ENCODE assay signal across 14 cellular contexts in genomic region chr11:67448220-67448609, GRCh38. TPM values are rescaled to one million over a fixed set of nuclear protein-coding genes. Genes with fewer than 3 reads are reported as not detected.
"Had no signal": no experiment of that assay in that cellular context is flagged by ENCODE, and none has a peak within 500 bp of the region (broad histone marks: within the 10 kb centered on the region; RNA-seq: fewer than 3 reads in every experiment).

No MANE protein-coding gene starts in this region.

- H3K36me3 ChIP-seq: ascending aorta, esophagus squamous epithelium, SJCRH30, suprapubic skin, upper lobe of left lung had no signal

- H3K27me3 Mint-ChIP-seq: activated T-helper 17 cell treated with anti-CD3 and anti-CD28 coated beads, Interleukin-2, amount 50 U/mL, for 72 hours had no signal

- DNase-seq: esophagus squamous epithelium; foreskin fibroblast; glutamatergic neuron; mesendoderm; retina; SJCRH30; stimulated activated naive CD4-positive, alpha-beta T cell; T1000 had no signal

- H3K4me3 ChIP-seq: ascending aorta, esophagus squamous epithelium, SJCRH30, skin epidermis, suprapubic skin, upper lobe of left lung had no signal

- H3K27ac ChIP-seq: ascending aorta, esophagus squamous epithelium, SJCRH30, suprapubic skin, upper lobe of left lung had no signal

- H3K27me3 ChIP-seq: ascending aorta, esophagus squamous epithelium, SJCRH30, suprapubic skin, upper lobe of left lung had no signal

- H3K9me3 Mint-ChIP-seq: activated T-helper 17 cell treated with anti-CD3 and anti-CD28 coated beads, Interleukin-2, amount 50 U/mL, for 72 hours; neural crest cell had no signal

- H3K9me3 ChIP-seq: ascending aorta, esophagus squamous epithelium, SJCRH30, suprapubic skin, upper lobe of left lung had no signal

- ATAC-seq: activated T-helper 17 cell treated with anti-CD3 and anti-CD28 coated beads, Interleukin-2, amount 50 U/mL, for 72 hours had no signal

RNA-seq across cellular contexts. Expression of gene GPR152, which starts 4.3 kb away (rescaled TPM):
- total RNA-seq: activated T-helper 17 cell treated with anti-CD3 and anti-CD28 coated beads, Interleukin-2, amount 50 U/mL, for 72 hours; ascending aorta; esophagus squamous epithelium; neural crest cell; SJCRH30; upper lobe of left lung had no signal

RNA-seq across cellular contexts. Expression of gene CABP4, which starts 6.9 kb away (rescaled TPM):
- total RNA-seq: ascending aorta, neural crest cell had no signal
